ENCODE assay signal across 8 cellular contexts in the genomic region with DNA sequence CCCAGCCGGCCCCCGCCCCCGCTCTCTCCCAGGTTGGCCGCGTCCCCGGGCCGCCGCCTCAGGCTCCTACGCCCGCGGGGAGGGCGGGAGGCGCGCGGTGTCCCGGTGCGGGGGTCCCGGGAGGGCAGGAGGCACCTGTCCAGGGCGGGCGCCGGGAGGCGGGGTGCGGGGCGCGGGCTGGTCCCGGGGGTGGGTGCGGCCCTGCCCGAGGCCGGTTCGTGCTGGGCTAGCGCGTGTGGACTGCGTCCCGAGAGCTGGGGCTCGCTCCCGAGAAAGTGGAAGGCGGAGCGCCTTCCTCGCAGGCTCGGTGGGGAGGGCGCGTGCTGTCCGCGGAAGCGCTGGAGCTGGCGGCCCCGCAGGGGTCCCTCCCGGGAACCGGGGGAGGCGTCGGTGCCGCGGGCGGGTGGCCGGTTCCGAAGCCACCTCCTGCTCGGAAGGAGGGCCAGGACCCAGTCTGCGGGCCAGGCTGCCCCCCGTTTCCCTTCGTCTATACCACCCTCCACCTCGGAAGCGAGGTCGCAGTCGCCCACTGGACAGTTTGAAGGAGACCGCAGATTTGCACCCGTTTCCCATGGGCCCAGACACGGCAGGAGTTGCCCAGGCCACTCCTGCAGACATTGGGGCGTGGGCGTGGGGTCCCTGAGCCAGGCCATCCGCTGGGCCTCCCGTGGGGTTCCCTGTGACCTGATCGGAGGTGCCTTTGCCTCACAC. TPM values are rescaled to one million over a fixed set of nuclear protein-coding genes. Genes with fewer than 3 reads are reported as not detected.
DNase-seq lines count a peak whose midpoint lies in the region; ATAC-seq lines count a peak whose summit lies in the region.

No MANE protein-coding gene starts in this region.

- POLR2A ChIA-PET in activated naive CD8-positive, alpha-beta T cell treated with anti-CD3 and anti-CD28 coated beads, Interleukin-2, amount 10 ng/mL, durations not matched to agents 7 days and 5 days (lab: Charles Lee) = interaction anchor here (0.6 to 2.3 kb wide), 6 partner anchors 13 to 152 kb away, joined by 3 to 6 read pairs (median 4); no protein-coding TSS in a partner anchor

- peaks cover 2% of the 10 kb centered on the region for H3K4me1 ChIP-seq in iPS-15b (ENCODE audit: control insufficient read depth, insufficient read depth, low read length)
- H3K4me1 ChIP-seq in skeletal muscle satellite cell (ENCODE audit: control insufficient read depth, insufficient read depth, low read length) = peaks cover 55% of the 10 kb centered on the region

- peak overlapping the region; percentile 50 for H3K9ac ChIP-seq in iPS-15b (ENCODE audit: low read depth, low read length)
- H3K9ac ChIP-seq in skeletal muscle satellite cell (ENCODE audit: low read depth, low read length) = peak overlapping the region; percentile 79

- H3K4me1 Mint-ChIP-seq in activated naive CD8-positive, alpha-beta T cell treated with anti-CD3 and anti-CD28 coated beads, Interleukin-2, amount 10 ng/mL, durations not matched to agents 7 days and 5 days = peaks cover 43% of the 10 kb centered on the region

- peak overlapping the region; percentile 67 for H3K4me3 ChIP-seq in iPS-15b (ENCODE audit: low read depth, low read length)
- H3K4me3 ChIP-seq in skeletal muscle satellite cell (ENCODE audit: low read length) = peak overlapping the region; percentile 85

- peaks cover 9% of the 10 kb centered on the region for H3K36me3 ChIP-seq in iPS-15b (ENCODE audit: control insufficient read depth, insufficient read depth, low read length)
- H3K36me3 ChIP-seq in skeletal muscle satellite cell (ENCODE audit: insufficient read depth, low read length) = no peaks in the 10 kb centered on the region

- H3K27me3 ChIP-seq in iPS-15b (ENCODE audit: control insufficient read depth, insufficient read depth, low read length) = no peaks in the 10 kb centered on the region
- no peaks in the 10 kb centered on the region for H3K27me3 ChIP-seq in skeletal muscle satellite cell (ENCODE audit: control insufficient read depth, insufficient read depth, low read length)

- H3K9me3 Mint-ChIP-seq in activated naive CD8-positive, alpha-beta T cell treated with anti-CD3 and anti-CD28 coated beads, Interleukin-2, amount 10 ng/mL, durations not matched to agents 7 days and 5 days = no peaks in the 10 kb centered on the region

- no peaks in the 10 kb centered on the region for H3K9me3 ChIP-seq in iPS-15b (ENCODE audit: control insufficient read depth, insufficient read depth, low read length)
- no peaks in the 10 kb centered on the region for H3K9me3 ChIP-seq in skeletal muscle satellite cell (replicated peaks; ENCODE audit: low read length)

- peak overlapping the region; percentile 99 for H3K4me2 ChIP-seq in skeletal muscle satellite cell (ENCODE audit: low read length)

- ATAC-seq in HG03571 (IDR thresholded peaks at IDR 0.05; ENCODE audit: unreplicated experiment) (peak; percentile 4), HG03457 (IDR thresholded peaks at IDR 0.05; ENCODE audit: unreplicated experiment) (no peak)
- no peak for ATAC-seq in activated naive CD8-positive, alpha-beta T cell treated with anti-CD3 and anti-CD28 coated beads, Interleukin-2, amount 10 ng/mL, durations not matched to agents 7 days and 5 days (ENCODE audit: low read depth)

- peaks cover 6% of the 10 kb centered on the region for H3K36me3 Mint-ChIP-seq in activated naive CD8-positive, alpha-beta T cell treated with anti-CD3 and anti-CD28 coated beads, Interleukin-2, amount 10 ng/mL, durations not matched to agents 7 days and 5 days

- no peaks in the 10 kb centered on the region for H3K27me3 Mint-ChIP-seq in activated naive CD8-positive, alpha-beta T cell treated with anti-CD3 and anti-CD28 coated beads, Interleukin-2, amount 10 ng/mL, durations not matched to agents 7 days and 5 days

- peak overlapping the region; percentile 79 for H3K4me3 Mint-ChIP-seq in activated naive CD8-positive, alpha-beta T cell treated with anti-CD3 and anti-CD28 coated beads, Interleukin-2, amount 10 ng/mL, durations not matched to agents 7 days and 5 days

- peak; percentile 7 for DNase-seq in stimulated activated naive CD4-positive, alpha-beta T cell treated with Interleukin-2 at 50 U/mL for 16 hours (lab: John Stamatoyannopoulos, UW)
- DNase-seq in stimulated activated naive CD4-positive, alpha-beta T cell (lab: John Stamatoyannopoulos, UW) = no peak
- DNase-seq in activated naive CD8-positive, alpha-beta T cell treated with anti-CD3 and anti-CD28 coated beads, Interleukin-2, amount 10 ng/mL, durations not matched to agents 7 days and 5 days = peak; percentile 65
- DNase-seq in SW480 (ENCODE audit: low spot score) = no peak

- no peak overlapping the region for H3K27ac Mint-ChIP-seq in activated naive CD8-positive, alpha-beta T cell treated with anti-CD3 and anti-CD28 coated beads, Interleukin-2, amount 10 ng/mL, durations not matched to agents 7 days and 5 days

RNA-seq across cellular contexts. Expression of gene ZFYVE21, which starts 0.6 kb away (rescaled TPM):
- 10 to 100 TPM; 18.5 to 19.5 TPM for total RNA-seq in activated naive CD8-positive, alpha-beta T cell treated with anti-CD3 and anti-CD28 coated beads, Interleukin-2, amount 10 ng/mL, durations not matched to agents 7 days and 5 days
- total RNA-seq in skeletal muscle satellite cell (2012; rRNA removed) = 33.0 and 34.5 TPM in 2 replicates

RNA-seq across cellular contexts. Expression of gene XRCC3, which starts 1.0 kb away (rescaled TPM):
- 10 to 100 TPM; 35.5 to 41.3 TPM for total RNA-seq in activated naive CD8-positive, alpha-beta T cell treated with anti-CD3 and anti-CD28 coated beads, Interleukin-2, amount 10 ng/mL, durations not matched to agents 7 days and 5 days
- total RNA-seq in skeletal muscle satellite cell (2012; rRNA removed) = 13.7 and 15.9 TPM in 2 replicates

Comparison
In these comparisons a context has a peak if more than half of its experiments do, and no peak if none do; other contexts are left out.
1. DNase-seq: peak in stimulated activated naive CD4-positive, alpha-beta T cell treated with Interleukin-2 at 50 U/mL for 16 hours (single experiment) and activated naive CD8-positive, alpha-beta T cell treated with anti-CD3 and anti-CD28 coated beads, Interleukin-2, amount 10 ng/mL, durations not matched to agents 7 days and 5 days (single experiment); none in stimulated activated naive CD4-positive, alpha-beta T cell (0 of 6) and SW480 (single experiment).